In the genomic region with DNA sequence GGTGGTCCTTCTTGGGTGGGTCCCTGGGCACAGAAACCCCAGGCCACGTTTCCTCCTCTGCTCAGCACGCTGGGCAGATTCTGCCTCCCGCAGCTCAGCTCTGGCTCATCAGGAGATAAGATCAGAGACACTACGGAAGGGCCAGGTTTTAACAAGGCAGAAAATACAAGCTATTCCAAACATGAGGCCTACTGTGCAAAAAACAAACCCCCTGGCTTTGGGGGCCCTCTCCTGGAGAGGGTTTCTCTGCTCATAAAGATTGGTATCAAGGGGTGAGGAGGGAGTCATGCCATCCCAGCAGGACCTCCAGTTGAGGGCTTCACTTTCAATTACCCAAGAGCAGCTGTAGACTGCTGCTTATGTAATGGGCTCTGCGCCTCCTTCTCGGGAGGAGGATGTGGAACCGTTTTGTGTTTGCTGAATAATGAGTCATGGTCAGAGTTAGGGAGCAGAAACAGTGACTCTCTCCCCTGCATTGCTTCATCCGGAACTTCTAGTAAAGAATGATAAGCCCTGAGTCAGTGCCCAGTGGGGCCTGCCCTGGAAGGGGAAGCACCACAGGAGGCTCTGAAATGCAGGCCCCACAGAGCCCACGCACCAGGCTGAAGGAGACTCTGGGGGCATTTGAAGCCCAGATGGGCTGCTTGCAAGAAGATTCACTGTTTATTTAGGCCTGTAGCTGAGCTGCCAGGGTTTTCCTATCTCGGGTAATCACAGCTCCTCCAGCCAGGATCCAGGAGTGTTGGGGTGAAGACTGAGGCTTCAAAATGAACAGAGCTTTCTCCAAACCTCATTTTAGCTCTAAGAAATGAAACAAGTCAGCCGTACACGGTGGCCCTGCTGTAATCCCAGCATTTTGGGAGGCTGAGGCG, we compare ENCODE assay signal across 1 cellular context.
TF ChIP-seq lines count a peak whose summit lies in the region.

No MANE protein-coding gene starts in this region.

TF ChIP-seq in HepG2, 621 proteins besides CTCF, POLR2A, EP300 and RAD21 (continued from another document and continues in another):
- peak in 1 of 2 experiments; percentile 81; a peak in 2 of 4 replicates for TF ChIP-seq ATF4 (CRISPR knock-in tag; IDR thresholded peaks at IDR 0.05)
- peak; percentile 36; the same call in 1 of the 2 replicates for TF ChIP-seq CREM (IDR thresholded peaks at IDR 0.05)
- TF ChIP-seq CREM (CRISPR knock-in tag; IDR thresholded peaks at IDR 0.05), result no peak
- TF ChIP-seq ZNF564 (CRISPR knock-in tag; IDR thresholded peaks at IDR 0.05), result no peak
- TF ChIP-seq, protein P1, sequence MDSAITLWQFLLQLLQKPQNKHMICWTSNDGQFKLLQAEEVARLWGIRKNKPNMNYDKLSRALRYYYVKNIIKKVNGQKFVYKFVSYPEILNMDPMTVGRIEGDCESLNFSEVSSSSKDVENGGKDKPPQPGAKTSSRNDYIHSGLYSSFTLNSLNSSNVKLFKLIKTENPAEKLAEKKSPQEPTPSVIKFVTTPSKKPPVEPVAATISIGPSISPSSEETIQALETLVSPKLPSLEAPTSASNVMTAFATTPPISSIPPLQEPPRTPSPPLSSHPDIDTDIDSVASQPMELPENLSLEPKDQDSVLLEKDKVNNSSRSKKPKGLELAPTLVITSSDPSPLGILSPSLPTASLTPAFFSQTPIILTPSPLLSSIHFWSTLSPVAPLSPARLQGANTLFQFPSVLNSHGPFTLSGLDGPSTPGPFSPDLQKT (CRISPR knock-in tag; IDR thresholded peaks at IDR 0.05; ENCODE audit: borderline replicate concordance), result no peak
- TF ChIP-seq BRD4 (CRISPR knock-in tag; IDR thresholded peaks at IDR 0.05), result 0 out of 2 replicates have a peak, but pooled peaks have one; percentile 31
- peak; percentile 27; the same call in 1 of the 2 replicates for TF ChIP-seq SIX1 (CRISPR knock-in tag; IDR thresholded peaks at IDR 0.05; ENCODE audit: borderline replicate concordance)
- TF ChIP-seq MIXL1 (CRISPR knock-in tag; IDR thresholded peaks at IDR 0.05), result peak; percentile 85; the same call in 1 of the 2 replicates
- no peak for TF ChIP-seq ZNF367 (CRISPR knock-in tag; IDR thresholded peaks at IDR 0.05; ENCODE audit: borderline replicate concordance)
- no peak for TF ChIP-seq GRHL1 (CRISPR knock-in tag; conservative IDR thresholded peaks at IDR 0.05)
- TF ChIP-seq, protein P2, sequence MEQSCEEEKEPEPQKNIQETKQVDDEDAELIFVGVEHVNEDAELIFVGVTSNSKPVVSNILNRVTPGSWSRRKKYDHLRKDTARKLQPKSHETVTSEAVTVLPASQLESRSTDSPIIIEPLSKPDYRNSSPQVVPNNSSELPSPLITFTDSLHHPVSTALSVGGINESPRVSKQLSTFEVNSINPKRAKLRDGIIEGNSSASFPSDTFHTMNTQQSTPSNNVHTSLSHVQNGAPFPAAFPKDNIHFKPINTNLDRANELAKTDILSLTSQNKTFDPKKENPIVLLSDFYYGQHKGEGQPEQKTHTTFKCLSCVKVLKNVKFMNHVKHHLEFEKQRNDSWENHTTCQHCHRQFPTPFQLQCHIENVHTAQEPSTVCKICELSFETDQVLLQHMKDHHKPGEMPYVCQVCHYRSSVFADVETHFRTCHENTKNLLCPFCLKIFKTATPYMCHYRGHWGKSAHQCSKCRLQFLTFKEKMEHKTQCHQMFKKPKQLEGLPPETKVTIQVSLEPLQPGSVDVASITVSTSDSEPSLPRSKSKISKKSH (CRISPR knock-in tag; IDR thresholded peaks at IDR 0.05; ENCODE audit: borderline replicate concordance), result no peak
- TF ChIP-seq HCFC1 (IDR thresholded peaks at IDR 0.05; ENCODE audit: low read depth, low read length), result no peak
- no peak for TF ChIP-seq ZNF572 (CRISPR knock-in tag; IDR thresholded peaks at IDR 0.05)
- TF ChIP-seq KDM1A (CRISPR knock-in tag; IDR thresholded peaks at IDR 0.05), result peak; percentile 72; the same call in 1 of the 2 replicates
- TF ChIP-seq SMAD3 (CRISPR knock-in tag; IDR thresholded peaks at IDR 0.05), result 0 out of 2 replicates have a peak, but pooled peaks have one; percentile 77
- TF ChIP-seq, protein P3, sequence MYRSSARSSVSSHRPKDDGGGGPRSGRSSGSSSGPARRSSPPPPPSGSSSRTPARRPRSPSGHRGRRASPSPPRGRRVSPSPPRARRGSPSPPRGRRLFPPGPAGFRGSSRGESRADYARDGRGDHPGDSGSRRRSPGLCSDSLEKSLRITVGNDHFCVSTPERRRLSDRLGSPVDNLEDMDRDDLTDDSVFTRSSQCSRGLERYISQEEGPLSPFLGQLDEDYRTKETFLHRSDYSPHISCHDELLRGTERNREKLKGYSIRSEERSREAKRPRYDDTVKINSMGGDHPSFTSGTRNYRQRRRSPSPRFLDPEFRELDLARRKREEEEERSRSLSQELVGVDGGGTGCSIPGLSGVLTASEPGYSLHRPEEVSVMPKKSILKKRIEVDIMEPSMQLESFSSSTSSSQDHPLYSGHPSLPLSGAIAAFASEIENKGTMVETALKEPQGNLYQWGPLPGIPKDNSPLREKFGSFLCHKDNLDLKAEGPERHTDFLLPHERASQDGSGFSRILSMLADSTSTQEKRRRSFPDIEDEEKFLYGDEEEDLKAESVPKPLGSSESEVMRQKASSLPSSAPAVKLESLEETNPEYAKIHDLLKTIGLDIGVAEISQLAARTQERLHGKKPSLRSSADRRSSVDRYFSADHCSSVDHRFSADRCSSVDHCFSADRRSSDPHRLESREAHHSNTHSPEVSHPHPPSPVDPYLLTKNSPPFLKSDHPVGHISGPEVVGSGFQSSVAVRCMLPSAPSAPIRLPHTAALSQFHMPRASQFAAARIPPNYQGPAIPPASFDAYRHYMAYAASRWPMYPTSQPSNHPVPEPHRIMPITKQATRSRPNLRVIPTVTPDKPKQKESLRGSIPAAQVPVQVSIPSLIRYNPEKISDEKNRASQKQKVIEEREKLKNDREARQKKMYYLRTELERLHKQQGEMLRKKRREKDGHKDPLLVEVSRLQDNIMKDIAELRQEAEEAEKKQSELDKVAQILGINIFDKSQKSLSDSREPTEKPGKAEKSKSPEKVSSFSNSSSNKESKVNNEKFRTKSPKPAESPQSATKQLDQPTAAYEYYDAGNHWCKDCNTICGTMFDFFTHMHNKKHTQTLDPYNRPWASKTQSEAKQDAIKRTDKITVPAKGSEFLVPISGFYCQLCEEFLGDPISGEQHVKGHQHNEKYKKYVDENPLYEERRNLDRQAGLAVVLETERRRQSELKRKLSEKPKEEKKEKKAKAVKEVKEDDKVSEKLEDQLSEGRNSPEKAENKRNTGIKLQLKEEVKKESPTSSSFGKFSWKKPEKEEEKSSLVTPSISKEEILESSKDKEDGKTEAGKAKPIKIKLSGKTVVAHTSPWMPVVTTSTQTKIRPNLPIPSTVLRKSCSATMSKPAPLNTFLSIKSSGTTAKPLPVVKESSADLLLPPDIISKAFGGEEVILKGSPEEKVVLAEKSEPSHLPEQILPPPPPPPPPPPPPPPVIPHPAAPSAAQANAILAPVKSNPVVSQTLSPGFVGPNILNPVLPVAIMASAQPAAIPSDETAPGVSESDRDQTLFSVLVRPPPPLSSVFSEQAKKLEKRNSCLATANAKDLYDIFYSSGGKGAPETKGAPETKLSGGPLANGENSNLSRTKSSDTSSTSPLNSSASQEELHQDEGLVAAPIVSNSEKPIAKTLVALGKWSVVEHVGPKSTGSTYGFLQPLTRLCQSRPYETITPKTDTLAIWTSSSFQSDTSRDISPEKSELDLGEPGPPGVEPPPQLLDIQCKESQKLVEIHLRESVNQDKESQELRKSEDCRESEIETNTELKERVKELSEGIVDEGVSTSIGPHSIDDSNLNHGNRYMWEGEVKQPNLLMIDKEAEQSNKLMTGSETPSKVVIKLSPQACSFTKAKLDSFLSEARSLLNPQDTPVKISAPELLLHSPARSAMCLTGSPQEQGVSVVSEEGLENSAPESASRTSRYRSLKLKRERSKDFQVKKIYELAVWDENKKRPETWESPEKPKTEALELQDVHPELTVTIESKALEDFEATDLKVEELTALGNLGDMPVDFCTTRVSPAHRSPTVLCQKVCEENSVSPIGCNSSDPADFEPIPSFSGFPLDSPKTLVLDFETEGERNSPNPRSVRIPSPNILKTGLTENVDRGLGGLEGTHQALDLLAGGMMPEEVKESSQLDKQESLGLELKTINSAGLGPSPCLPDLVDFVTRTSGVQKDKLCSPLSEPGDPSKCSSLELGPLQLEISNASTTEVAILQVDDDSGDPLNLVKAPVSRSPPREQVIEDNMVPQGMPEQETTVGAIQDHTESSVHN (CRISPR knock-in tag; IDR thresholded peaks at IDR 0.05), result no peak
- peak; percentile 69; the same call in 1 of the 2 replicates for TF ChIP-seq ZNF331 (CRISPR knock-in tag; IDR thresholded peaks at IDR 0.05)
- peak; percentile 95 for TF ChIP-seq HDAC2 (CRISPR knock-in tag; IDR thresholded peaks at IDR 0.05)
- TF ChIP-seq ZNF83 (CRISPR knock-in tag; IDR thresholded peaks at IDR 0.05; ENCODE audit: borderline replicate concordance), result no peak
- TF ChIP-seq ZNF274 (CRISPR knock-in tag; IDR thresholded peaks at IDR 0.05), result 0 out of 2 replicates have a peak, but pooled peaks have one; percentile 27
- no peak for TF ChIP-seq PRMT3 (CRISPR knock-in tag; IDR thresholded peaks at IDR 0.05; ENCODE audit: borderline replicate concordance, low read depth)
- no peak for TF ChIP-seq HNRNPK (IDR thresholded peaks at IDR 0.05; ENCODE audit: low read depth, low read length, poor library complexity, severe bottlenecking)
- peak; percentile 97 for TF ChIP-seq CEBPB (IDR thresholded peaks at IDR 0.05; ENCODE audit: borderline replicate concordance, low read depth, low read length)
- no peak for TF ChIP-seq YY1 (IDR thresholded peaks at IDR 0.05; ENCODE audit: insufficient read depth, insufficient replicate concordance, low read depth, low read length)
- peak; percentile 53; the same call in 1 of the 2 replicates for TF ChIP-seq HOXA5 (CRISPR knock-in tag; IDR thresholded peaks at IDR 0.05)
- no peak for TF ChIP-seq ZNF737 (CRISPR knock-in tag; IDR thresholded peaks at IDR 0.05; ENCODE audit: borderline replicate concordance)
- peak; percentile 39 for TF ChIP-seq JARID2 (CRISPR knock-in tag; IDR thresholded peaks at IDR 0.05; ENCODE audit: insufficient replicate concordance)
- peak; percentile 67 for TF ChIP-seq ZNF687 (CRISPR knock-in tag; IDR thresholded peaks at IDR 0.05)
- no peak for TF ChIP-seq ZBTB21 (CRISPR knock-in tag; IDR thresholded peaks at IDR 0.05)
